In the genomic region with DNA sequence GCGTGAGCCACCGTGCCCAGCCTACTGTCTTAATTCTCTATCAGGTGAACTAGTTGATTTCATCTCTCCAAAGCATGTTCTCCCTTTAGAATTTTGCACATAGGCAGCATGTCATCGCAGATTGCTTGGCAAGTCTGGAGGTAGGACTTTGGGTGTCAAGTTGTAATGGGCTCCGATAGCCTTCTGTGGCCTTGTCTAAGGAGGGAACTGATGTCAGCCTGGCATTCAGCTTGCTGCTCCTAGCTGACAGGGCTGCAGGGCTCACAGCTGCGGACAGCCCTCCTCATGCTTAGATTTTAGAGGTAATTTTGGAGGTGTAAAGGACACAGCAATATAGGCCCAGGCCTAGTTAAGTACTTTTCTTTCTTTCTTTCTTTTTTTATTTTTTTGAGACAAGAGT, we compare ENCODE assay signal across 25 cellular contexts.
"Had no signal": no experiment of that assay in that cellular context is flagged by ENCODE, and none has a peak within 500 bp of the region (broad histone marks: within the 10 kb centered on the region; RNA-seq: fewer than 3 reads in every experiment).

No MANE protein-coding gene starts in this region.

- H3K9me3 Mint-ChIP-seq: activated naive CD4-positive, alpha-beta T cell treated with anti-CD3 and anti-CD28 coated beads, Interleukin-2, amount 50 U/mL, for 24 hours; mesothelial cell of epicardium; naive thymus-derived CD4-positive, alpha-beta T cell; T-helper 1 cell treated with Interleukin-12 subunit alpha and Interleukin-12 subunit beta and Interleukin-4 antibody, amounts not matched to agents 30 μg/mL and 1 μg/mL, for 36 hours had no signal

- H3K4me3 ChIP-seq: esophagus muscularis mucosa, hepatocyte, ovary, spleen, stomach, thyroid gland, upper lobe of right lung had no signal

- H3K9me3 ChIP-seq: esophagus muscularis mucosa, ovary, spleen, stomach, thyroid gland, upper lobe of right lung had no signal

- H3K27ac ChIP-seq: esophagus muscularis mucosa, hepatocyte, ovary, spleen, stomach, thyroid gland, upper lobe of right lung, WERI-Rb-1 had no signal

- H3K27me3 Mint-ChIP-seq: activated naive CD4-positive, alpha-beta T cell treated with anti-CD3 and anti-CD28 coated beads, Interleukin-2, amount 50 U/mL, for 24 hours; naive thymus-derived CD4-positive, alpha-beta T cell; progenitor cell of endocrine pancreas had no signal

- DNase-seq: activated CD4-positive, alpha-beta T cell treated with anti-CD3 and anti-CD28 coated beads for 48 hours; activated CD4-positive, alpha-beta T cell treated with anti-CD3 and anti-CD28 coated beads, Interleukin-2, amount 50 U/mL, for 48 hours; activated CD8-positive, alpha-beta memory T cell treated with anti-CD3 and anti-CD28 coated beads for 24 hours; activated gamma-delta T cell; anterior cingulate cortex; dermis blood vessel endothelial cell; effector CD4-positive, alpha-beta T cell; foreskin melanocyte; islet precursor cell; naive thymus-derived CD4-positive, alpha-beta T cell; ovary; spleen; stomach; SW 1271; T1000; upper lobe of right lung; WERI-Rb-1 had no signal

- ATAC-seq: activated CD4-positive, CD25-positive, alpha-beta regulatory T cell treated with anti-CD3 and anti-CD28 coated beads, Interleukin-2, amount 50 U/mL, for 24 hours; naive thymus-derived CD4-positive, alpha-beta T cell; upper lobe of right lung had no signal

- H3K36me3 ChIP-seq: ovary, thyroid gland, upper lobe of right lung, WERI-Rb-1 had no signal

- H3K27ac Mint-ChIP-seq: activated naive CD4-positive, alpha-beta T cell treated with anti-CD3 and anti-CD28 coated beads, Interleukin-2, amount 50 U/mL, for 24 hours; mesothelial cell of epicardium; naive thymus-derived CD4-positive, alpha-beta T cell; progenitor cell of endocrine pancreas; T-helper 1 cell treated with Interleukin-12 subunit alpha and Interleukin-12 subunit beta and Interleukin-4 antibody, amounts not matched to agents 30 μg/mL and 1 μg/mL, for 36 hours had no signal

- H3K4me3 Mint-ChIP-seq: activated naive CD4-positive, alpha-beta T cell treated with anti-CD3 and anti-CD28 coated beads, Interleukin-2, amount 50 U/mL, for 24 hours; mesothelial cell of epicardium; naive thymus-derived CD4-positive, alpha-beta T cell; T-helper 1 cell treated with Interleukin-12 subunit alpha and Interleukin-12 subunit beta and Interleukin-4 antibody, amounts not matched to agents 30 μg/mL and 1 μg/mL, for 36 hours had no signal

- H3K27me3 ChIP-seq: esophagus muscularis mucosa, hepatocyte, ovary, spleen, stomach, thyroid gland, upper lobe of right lung had no signal
